ENCODE assay signal across 14 cellular contexts in the genomic region with DNA sequence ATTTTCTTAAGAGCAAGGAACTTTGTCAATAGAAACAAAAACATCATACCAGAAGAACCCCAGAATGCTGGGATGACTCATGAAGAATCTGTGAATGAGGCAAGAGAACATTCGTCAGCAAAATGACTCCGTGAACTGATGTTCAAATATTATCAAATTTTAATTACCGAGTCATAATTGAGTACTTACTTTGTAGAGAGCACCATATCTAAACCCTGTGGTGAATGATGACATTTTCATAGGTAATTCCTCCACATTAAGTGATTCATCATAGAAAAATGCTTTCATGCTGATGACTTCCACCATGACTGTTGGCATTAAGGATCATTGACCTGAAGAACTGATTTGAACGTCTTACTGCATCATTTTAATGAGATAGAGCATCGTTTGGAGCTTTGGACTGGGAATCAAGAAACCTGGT. TPM values are rescaled to one million over a fixed set of nuclear protein-coding genes. Genes with fewer than 3 reads are reported as not detected.
DNase-seq lines count a peak whose midpoint lies in the region; ATAC-seq and TF ChIP-seq lines count a peak whose summit lies in the region.
"Had no signal": no experiment of that assay in that cellular context is flagged by ENCODE, and none has a peak within 500 bp of the region (broad histone marks: within the 10 kb centered on the region; RNA-seq: fewer than 3 reads in every experiment).

No MANE protein-coding gene starts in this region.

- H3K4me3 Mint-ChIP-seq in T-helper 17 cell, result peak overlapping the region; percentile 56
- H3K4me3 Mint-ChIP-seq: nephron had no signal

- no TSS peak for BruUV-seq in A673 (replicated peaks; lab: Mats Ljungman, UMichigan)

- H3K27me3 Mint-ChIP-seq in T-helper 17 cell, result peaks cover 21% of the 10 kb centered on the region

- H3K36me3 Mint-ChIP-seq in T-helper 17 cell (ENCODE audit: low read depth), result no peaks in the 10 kb centered on the region

- H3K27ac ChIP-seq in A673 (ENCODE audit: low read depth, low read length, poor library complexity, severe bottlenecking), result no peak overlapping the region
- H3K27ac ChIP-seq: C4-2B, KMS-11, Peyer's patch had no signal

- ATAC-seq in T-helper 17 cell, result peak; percentile 30

- CTCF ChIA-PET in A673 (lab: Charles Lee), result no interaction called here

- H3K27ac Mint-ChIP-seq in T-helper 17 cell, result no peak overlapping the region
- H3K27ac Mint-ChIP-seq: nephron had no signal

- H3K4me1 Mint-ChIP-seq in T-helper 17 cell, result peaks cover 8% of the 10 kb centered on the region

- intact Hi-C loops in A673 (cut with micrococcal nuclease; ENCODE audit: unreplicated experiment), result no loop called here

- DNase-seq in A673 (ENCODE audit: low spot score), result peak; percentile 3
- DNase-seq in GM04503 (ENCODE audit: low read depth), result peak; percentile 20
- no peak for DNase-seq in T-helper 17 cell
- peak; percentile 89 for DNase-seq in fibroblast of villous mesenchyme (ENCODE audit: low read depth)
- DNase-seq in stimulated activated naive CD4-positive, alpha-beta T cell treated with Interleukin-2 at 50 U/mL for 16 hours (lab: John Stamatoyannopoulos, UW), result no peak
- DNase-seq in SIG-M5 (lab: John Stamatoyannopoulos, UW), result no peak
- no peak for DNase-seq in G401 (ENCODE audit: low spot score)
- DNase-seq in DMS153 (lab: John Stamatoyannopoulos, UW), result no peak
- DNase-seq: central memory CD4-positive, alpha-beta T cell; H7; Peyer's patch had no signal

- no peaks in the 10 kb centered on the region for H3K36me3 ChIP-seq in A673 (ENCODE audit: insufficient read depth, low read length, poor library complexity, severe bottlenecking)
- H3K36me3 ChIP-seq: Peyer's patch had no signal

- in situ Hi-C loops in G401 (cut with HindIII; ENCODE audit: low sequenced_read_pairs), result loop anchor here (25.0 kb wide), 1 partner anchor 133 kb away; no protein-coding TSS in a partner anchor

- H3K9me3 ChIP-seq in A673 (ENCODE audit: low read depth, low read length, poor library complexity, severe bottlenecking) (no peaks in the 10 kb centered on the region), T-helper 17 cell (ENCODE audit: control insufficient read depth, low read length, poor library complexity, severe bottlenecking) (no peaks in the 10 kb centered on the region)
- H3K9me3 ChIP-seq: Peyer's patch had no signal

- H3K27me3 ChIP-seq in A673 (replicated peaks; ENCODE audit: insufficient read depth, low read depth, low read length, poor library complexity), result peaks cover 25% of the 10 kb centered on the region
- H3K27me3 ChIP-seq: Peyer's patch had no signal

- no peaks in the 10 kb centered on the region for H3K4me1 ChIP-seq in A673 (ENCODE audit: insufficient read depth, low read length, poor library complexity, severe bottlenecking)
- H3K4me1 ChIP-seq: Peyer's patch had no signal

- POLR2A ChIA-PET in A673 (lab: Charles Lee; ENCODE audit: low non-redundant PET), result no interaction called here

- H3K4me3 ChIP-seq in A673 (ENCODE audit: low read depth, low read length, poor library complexity, severe bottlenecking), result no peak overlapping the region
- H3K4me3 ChIP-seq in fibroblast of villous mesenchyme (ENCODE audit: low read depth, low read length), result no peak overlapping the region
- H3K4me3 ChIP-seq: Peyer's patch had no signal

- TF ChIP-seq CTCF in A673 (conservative IDR thresholded peaks at IDR 0.05; ENCODE audit: low read depth, low read length) (no peak), fibroblast of villous mesenchyme (IDR thresholded peaks at IDR 0.05; ENCODE audit: insufficient read depth, low read depth, low read length) (no peak)

RNA-seq across cellular contexts. Expression of a gene that starts 56.3 kb away (rescaled TPM):
- total RNA-seq in A673 (2021), result 0.61 and 0.62 TPM in 2 replicates
- total RNA-seq in T-helper 17 cell, result 1 to 10 TPM; 1.1 to 1.2 TPM
- 3.5 and 4.7 TPM in 2 replicates for total RNA-seq in fibroblast of villous mesenchyme
- total RNA-seq in G401 (2014; rRNA removed; shearing (Covaris generic)), result not detected in 2 replicates

Comparison
In these comparisons a context has a peak if more than half of its experiments do, and no peak if none do; other contexts are left out.
1. DNase-seq: peak in A673 (single experiment), GM04503 (single experiment) and fibroblast of villous mesenchyme (single experiment); none in T-helper 17 cell (0 of 3), stimulated activated naive CD4-positive, alpha-beta T cell treated with Interleukin-2 at 50 U/mL for 16 hours (single experiment), SIG-M5 (single experiment), G401 (single experiment) and DMS153 (single experiment).